19 cellular contexts compared by ENCODE assay signal in genomic region chr6:80182291-80182690, GRCh38.
DNase-seq lines count a peak whose midpoint lies in the region; ATAC-seq, FAIRE-seq and TF ChIP-seq lines count a peak whose summit lies in the region.
"Had no signal": no experiment of that assay in that cellular context is flagged by ENCODE, and none has a peak within 500 bp of the region (broad histone marks: within the 10 kb centered on the region; RNA-seq: fewer than 3 reads in every experiment).

No MANE protein-coding gene starts in this region.

- peak overlapping the region; percentile 78 for H3K4me2 ChIP-seq in MM.1S (ENCODE audit: low read depth, low read length)

- no peak overlapping the region for H3K27ac Mint-ChIP-seq in natural killer cell treated with Interleukin-12 subunit alpha and Interleukin-12 subunit beta and Interleukin-15 and Interleukin-18, amount 100 ng/mL, for 72 hours
- H3K27ac Mint-ChIP-seq: activated naive CD8-positive, alpha-beta T cell; dendritic cell treated with granulocyte-macrophage colony-stimulating factor and Interleukin-4, amounts not matched to agents 40 ng/mL and 50 ng/mL, for 4 days; naive B cell; stimulated activated memory B cell treated with anti-CD40 and anti-IgM and Interleukin-4, amounts not matched to agents 10 μg/mL and 1 μg/mL and 100 μg/mL, for 72 hours; T-cell had no signal

- no peaks in the 10 kb centered on the region for H3K9me3 Mint-ChIP-seq in natural killer cell treated with Interleukin-12 subunit alpha and Interleukin-12 subunit beta and Interleukin-15 and Interleukin-18, amount 100 ng/mL, for 72 hours

- H3K4me1 Mint-ChIP-seq in natural killer cell treated with Interleukin-12 subunit alpha and Interleukin-12 subunit beta and Interleukin-15 and Interleukin-18, amount 100 ng/mL, for 72 hours (ENCODE audit: low read depth in 2 of 2), result no peaks in the 10 kb centered on the region
- H3K4me1 Mint-ChIP-seq: naive B cell; stimulated activated memory B cell treated with anti-CD40 and anti-IgM and Interleukin-4, amounts not matched to agents 10 μg/mL and 1 μg/mL and 100 μg/mL, for 72 hours; T-cell had no signal

- no peaks in the 10 kb centered on the region for H4K20me1 ChIP-seq in MM.1S (ENCODE audit: insufficient read depth, low read length)

- no peaks in the 10 kb centered on the region for H3K36me3 ChIP-seq in MM.1S (replicated peaks; ENCODE audit: insufficient read depth, low read length)
- H3K36me3 ChIP-seq in brain microvascular endothelial cell (replicated peaks), result no peaks in the 10 kb centered on the region

- ATAC-seq in natural killer cell treated with Interleukin-12 subunit alpha and Interleukin-12 subunit beta and Interleukin-15 and Interleukin-18, amount 100 ng/mL, for 72 hours, result no peak
- ATAC-seq: right cardiac atrium; stimulated activated memory B cell treated with anti-CD40 and anti-IgM and Interleukin-4, amounts not matched to agents 10 μg/mL and 1 μg/mL and 100 μg/mL, for 72 hours; T-cell had no signal

- peaks cover 34% of the 10 kb centered on the region for H3K4me1 ChIP-seq in MM.1S (ENCODE audit: low read length)

- H3K27me3 ChIP-seq in MM.1S (replicated peaks; ENCODE audit: insufficient read depth, low read length), result no peaks in the 10 kb centered on the region
- no peaks in the 10 kb centered on the region for H3K27me3 ChIP-seq in brain microvascular endothelial cell (replicated peaks)

- 0 out of 2 replicates have a peak, but pooled peaks cover 5% of the 10 kb centered on the region for H3K79me2 ChIP-seq in MM.1S (ENCODE audit: low read length)

- H3K36me3 Mint-ChIP-seq in natural killer cell treated with Interleukin-12 subunit alpha and Interleukin-12 subunit beta and Interleukin-15 and Interleukin-18, amount 100 ng/mL, for 72 hours, result peaks cover 21% of the 10 kb centered on the region

- peaks cover 18% of the 10 kb centered on the region for H3F3A ChIP-seq in MM.1S (ENCODE audit: insufficient read depth, low read length)

- no peak overlapping the region for H2AFZ ChIP-seq in MM.1S (ENCODE audit: low read length)

- H3K9me2 ChIP-seq in MM.1S (replicated peaks; ENCODE audit: insufficient read depth, low read length), result no peaks in the 10 kb centered on the region

- no peaks in the 10 kb centered on the region for H3K9me3 ChIP-seq in MM.1S (replicated peaks; ENCODE audit: insufficient read depth, low read length)

- FAIRE-seq in D721Med (lab: Jason Lieb, UNC), result peak; percentile 6

- H3K4me3 ChIP-seq in MM.1S (ENCODE audit: low read length) (no peak overlapping the region), choroid plexus epithelial cell (ENCODE audit: low read depth, low read length) (no peak overlapping the region), brain microvascular endothelial cell (ENCODE audit: low read depth, low read length) (no peak overlapping the region)

- no peaks in the 10 kb centered on the region for H3K27me3 Mint-ChIP-seq in natural killer cell treated with Interleukin-12 subunit alpha and Interleukin-12 subunit beta and Interleukin-15 and Interleukin-18, amount 100 ng/mL, for 72 hours
- H3K27me3 Mint-ChIP-seq: activated naive CD8-positive, alpha-beta T cell; dendritic cell treated with granulocyte-macrophage colony-stimulating factor and Interleukin-4, amounts not matched to agents 40 ng/mL and 50 ng/mL, for 4 days; naive B cell; stimulated activated memory B cell treated with anti-CD40 and anti-IgM and Interleukin-4, amounts not matched to agents 10 μg/mL and 1 μg/mL and 100 μg/mL, for 72 hours; T-cell had no signal

- peak overlapping the region; percentile 90 for H3K27ac ChIP-seq in MM.1S (ENCODE audit: low read length)
- no peak overlapping the region for H3K27ac ChIP-seq in brain microvascular endothelial cell
- H3K27ac ChIP-seq: C4-2B had no signal

- TF ChIP-seq CTCF in D721Med (IDR thresholded peaks at IDR 0.05; ENCODE audit: insufficient read depth, missing control alignments) (no peak), MM.1S (IDR thresholded peaks at IDR 0.05; ENCODE audit: low read length) (no peak), choroid plexus epithelial cell (conservative IDR thresholded peaks at IDR 0.05; ENCODE audit: low read depth, low read length) (no peak), brain microvascular endothelial cell (IDR thresholded peaks at IDR 0.05; ENCODE audit: low read depth, low read length, missing control alignments) (no peak)

- in situ Hi-C loops in brain microvascular endothelial cell (cut with HindIII; ENCODE audit: low pct_ligation_motif_present, low sequenced_read_pairs), result no loop called here

- DNase-seq in D721Med (ENCODE audit: insufficient read length, low spot score), result no peak
- DNase-seq in MM.1S, result no peak
- DNase-seq in choroid plexus epithelial cell (ENCODE audit: low read depth), result peak; percentile 54
- peak; percentile 29 for DNase-seq in kidney glomerular epithelial cell (lab: John Stamatoyannopoulos, UW)
- DNase-seq in natural killer cell treated with Interleukin-12 subunit alpha and Interleukin-12 subunit beta and Interleukin-15 and Interleukin-18, amount 100 ng/mL, for 72 hours (ENCODE audit: low spot score), result no peak
- DNase-seq in pons (ENCODE audit: low spot score), result no peak
- DNase-seq in brain microvascular endothelial cell, result no peak
- no peak for DNase-seq in NK-92 (lab: John Stamatoyannopoulos, UW; ENCODE audit: unreplicated experiment)
- DNase-seq: activated CD4-positive, alpha-beta T cell treated with anti-CD3 and anti-CD28 coated beads for 1 hour; activated T-cell treated with anti-CD3 and anti-CD28 coated beads for 4 hours; H7; naive B cell; right cardiac atrium; stimulated activated CD4-positive, alpha-beta T cell treated with anti-CD3 and anti-CD28 coated beads, Interleukin-4, amount 100 ng/mL, for 1 hour; T-cell had no signal

- H3K9ac ChIP-seq in MM.1S (ENCODE audit: low read length), result no peak overlapping the region; the same call in 1 of the 2 replicates

- H3K4me3 Mint-ChIP-seq in natural killer cell treated with Interleukin-12 subunit alpha and Interleukin-12 subunit beta and Interleukin-15 and Interleukin-18, amount 100 ng/mL, for 72 hours, result no peak overlapping the region
- H3K4me3 Mint-ChIP-seq: activated naive CD8-positive, alpha-beta T cell; dendritic cell treated with granulocyte-macrophage colony-stimulating factor and Interleukin-4, amounts not matched to agents 40 ng/mL and 50 ng/mL, for 4 days; naive B cell; stimulated activated memory B cell treated with anti-CD40 and anti-IgM and Interleukin-4, amounts not matched to agents 10 μg/mL and 1 μg/mL and 100 μg/mL, for 72 hours; T-cell had no signal

Comparison
In these comparisons a context has a peak if more than half of its experiments do, and no peak if none do; other contexts are left out.
1. DNase-seq: peak in choroid plexus epithelial cell (single experiment) and kidney glomerular epithelial cell (single experiment); none in D721Med (single experiment), MM.1S (single experiment), natural killer cell treated with Interleukin-12 subunit alpha and Interleukin-12 subunit beta and Interleukin-15 and Interleukin-18, amount 100 ng/mL, for 72 hours (single experiment), pons (single experiment), brain microvascular endothelial cell (single experiment) and NK-92 (single experiment).